ENCODE assay signal across 9 cellular contexts in the genomic region with DNA sequence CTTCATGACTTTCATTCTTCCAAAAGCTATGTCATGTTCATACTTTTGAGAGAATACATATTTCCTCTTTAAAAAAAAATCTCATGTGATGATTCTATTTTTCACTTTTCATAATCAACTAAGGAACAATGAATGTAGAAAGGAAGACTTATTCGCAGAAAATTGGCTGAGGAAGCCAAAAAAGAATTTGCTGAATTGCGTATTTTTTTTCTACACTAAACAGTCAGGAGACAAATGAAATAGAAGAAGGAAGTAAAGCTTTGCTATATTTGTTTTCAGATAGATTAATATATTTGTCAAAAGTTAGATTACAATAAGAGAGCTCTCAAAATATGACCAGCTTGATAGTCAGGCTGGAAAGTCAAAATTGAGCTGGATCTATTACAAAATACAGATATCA.
"Had no signal": no experiment of that assay in that cellular context is flagged by ENCODE, and none has a peak within 500 bp of the region (broad histone marks: within the 10 kb centered on the region; RNA-seq: fewer than 3 reads in every experiment).

No MANE protein-coding gene starts in this region.

- H3K4me3 ChIP-seq: GM23248, HAP-1 had no signal

- ATAC-seq: HCT116 had no signal

- H3K36me3 ChIP-seq: HAP-1 had no signal

- H3K27ac Mint-ChIP-seq: HFFc6 had no signal

- H3K27ac ChIP-seq: GM23248, KMS-11 had no signal

- H3K4me2 ChIP-seq: KMS-11 had no signal

- H3K4me1 ChIP-seq: HAP-1 had no signal

- FAIRE-seq: HTR-8/SVneo had no signal

- H2AFZ ChIP-seq: GM23248 had no signal

- H3K9me3 ChIP-seq: HAP-1 had no signal

- H3K9ac ChIP-seq: GM23248, KMS-11 had no signal

- DNase-seq: GM23248, H7, HFFc6, Karpas-422, KBM-7 had no signal

- H3K4me3 Mint-ChIP-seq: HFFc6 had no signal
